12 cellular contexts compared by ENCODE assay signal in genomic region chr4:4477796-4478195, GRCh38.
"Had no signal": no experiment of that assay in that cellular context is flagged by ENCODE, and none has a peak within 500 bp of the region (broad histone marks: within the 10 kb centered on the region; RNA-seq: fewer than 3 reads in every experiment).

No MANE protein-coding gene starts in this region.

- H3K4me3 ChIP-seq: left ventricle myocardium inferior, testis had no signal

- ATAC-seq: effector memory CD8-positive, alpha-beta T cell had no signal

- H3K27ac ChIP-seq: left ventricle myocardium inferior, testis had no signal

- H3K9me3 ChIP-seq: left ventricle myocardium inferior, testis had no signal

- DNase-seq: activated CD4-positive, alpha-beta T cell treated with anti-CD3 and anti-CD28 coated beads, Interleukin-2, amount 50 U/mL, for 1 hour; activated naive CD4-positive, alpha-beta T cell treated with anti-CD3 and anti-CD28 coated beads, Interleukin-2, amount 10 ng/mL, durations not matched to agents 7 days and 5 days; central memory CD4-positive, alpha-beta T cell; effector memory CD8-positive, alpha-beta T cell; erythroblast; foreskin fibroblast; left ventricle myocardium inferior; stimulated activated CD4-positive, alpha-beta T cell treated with anti-CD3 and anti-CD28 coated beads, Interleukin-4, amount 100 ng/mL, for 1 hour; stimulated activated CD8-positive, alpha-beta memory T cell treated with anti-CD3 and anti-CD28 coated beads, Interleukin-4, amount 100 ng/mL, for 48 hours; T-helper 2 cell; testis had no signal

- H3K36me3 ChIP-seq: left ventricle myocardium inferior had no signal

- FAIRE-seq: TTC549 had no signal

- H3K27me3 ChIP-seq: testis had no signal
